29 cellular contexts compared by ENCODE assay signal in genomic region chr6:107569456-107569855, GRCh38.
"Had no signal": no experiment of that assay in that cellular context is flagged by ENCODE, and none has a peak within 500 bp of the region (broad histone marks: within the 10 kb centered on the region; RNA-seq: fewer than 3 reads in every experiment).

No MANE protein-coding gene starts in this region.

- DNase-seq: activated CD4-positive, alpha-beta memory T cell treated with anti-CD3 and anti-CD28 coated beads, Interleukin-2, amount 10 ng/mL, durations not matched to agents 7 days and 5 days; activated CD4-positive, alpha-beta T cell treated with anti-CD3 and anti-CD28 coated beads for 1 hour; activated CD4-positive, alpha-beta T cell treated with anti-CD3 and anti-CD28 coated beads for 36 hours; activated CD4-positive, alpha-beta T cell treated with anti-CD3 and anti-CD28 coated beads for 48 hours; activated CD4-positive, alpha-beta T cell treated with anti-CD3 and anti-CD28 coated beads, Interleukin-2, amount 10 ng/mL, durations not matched to agents 7 days and 5 days; activated CD4-positive, alpha-beta T cell treated with anti-CD3 and anti-CD28 coated beads, Interleukin-2, amount 50 U/mL, for 48 hours; activated CD4-positive, CD25-positive, alpha-beta regulatory T cell; activated CD8-positive, alpha-beta memory T cell treated with anti-CD3 and anti-CD28 coated beads for 24 hours; activated CD8-positive, alpha-beta memory T cell treated with anti-CD3 and anti-CD28 coated beads, Interleukin-2, amount 10 ng/mL, durations not matched to agents 7 days and 5 days; activated CD8-positive, alpha-beta memory T cell treated with anti-CD3 and anti-CD28 coated beads, Interleukin-2, amount 50 U/mL, for 48 hours; activated CD8-positive, alpha-beta T cell treated with anti-CD3 and anti-CD28 coated beads, Interleukin-2, amount 10 ng/mL, durations not matched to agents 7 days and 5 days; activated effector memory CD4-positive, alpha-beta T cell treated with Interleukin-2 at 50 U/mL for 16 hours; activated gamma-delta T cell; activated naive CD4-positive, alpha-beta T cell treated with anti-CD3 and anti-CD28 coated beads, Interleukin-2, amount 10 ng/mL, durations not matched to agents 7 days and 5 days; activated naive CD4-positive, alpha-beta T cell treated with Interleukin-2 at 50 U/mL for 16 hours; activated naive CD8-positive, alpha-beta T cell treated with anti-CD3 and anti-CD28 coated beads, Interleukin-2, amount 10 ng/mL, durations not matched to agents 7 days and 5 days; activated naive CD8-positive, alpha-beta T cell treated with anti-CD3 and anti-CD28 coated beads, Interleukin-2, amount 50 U/mL, for 24 hours; activated T-cell treated with anti-CD3 and anti-CD28 coated beads, Interleukin-2, amount 50 U/mL, for 24 hours; activated T-cell treated with anti-CD3 and anti-CD28 coated beads, Interleukin-2, amount 50 U/mL, for 48 hours; brain microvascular endothelial cell; central memory CD4-positive, alpha-beta T cell; T-helper 1 cell; T-helper 2 cell; T-helper 9 cell; WERI-Rb-1 had no signal

- FAIRE-seq: TTC549 had no signal

- H3K27ac ChIP-seq: ascending aorta, brain microvascular endothelial cell, breast epithelium, WERI-Rb-1 had no signal

- ATAC-seq: activated CD4-positive, alpha-beta T cell treated with anti-CD3 and anti-CD28 coated beads for 36 hours; activated CD4-positive, CD25-positive, alpha-beta regulatory T cell treated with anti-CD3 and anti-CD28 coated beads, Interleukin-2, amount 50 U/mL, for 24 hours; activated CD8-positive, alpha-beta memory T cell treated with anti-CD3 and anti-CD28 coated beads, Interleukin-2, amount 10 ng/mL, durations not matched to agents 7 days and 5 days; activated CD8-positive, alpha-beta T cell treated with anti-CD3 and anti-CD28 coated beads, Interleukin-2, amount 10 ng/mL, durations not matched to agents 7 days and 5 days; activated naive CD8-positive, alpha-beta T cell treated with anti-CD3 and anti-CD28 coated beads, Interleukin-2, amount 50 U/mL, for 24 hours had no signal
